19 cellular contexts compared by ENCODE assay signal in the genomic region with DNA sequence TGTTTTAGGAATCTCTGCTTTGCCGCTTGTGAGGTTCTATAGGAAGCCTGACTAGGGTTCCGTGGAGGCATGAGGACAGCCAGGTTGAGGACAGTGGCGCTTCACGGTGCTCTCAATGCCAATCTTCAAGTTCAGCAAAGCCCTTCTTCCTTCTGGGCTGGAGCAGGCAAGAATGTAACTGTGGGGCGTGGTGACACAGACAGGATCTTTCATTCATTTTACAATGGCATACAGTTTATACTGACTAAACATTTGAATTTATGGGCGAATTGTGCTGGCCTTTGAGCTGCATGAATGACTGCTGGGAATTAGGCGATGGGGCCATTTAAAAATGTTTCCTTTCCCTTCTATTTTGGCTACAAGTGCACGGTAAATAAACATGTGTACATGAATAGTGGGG. TPM values are rescaled to one million over a fixed set of nuclear protein-coding genes. Genes with fewer than 3 reads are reported as not detected.
A peak's percentile ranks its signal among the peaks of the same experiment; 100 is the strongest.
DNase-seq lines count a peak whose midpoint lies in the region; ATAC-seq, FAIRE-seq and TF ChIP-seq lines count a peak whose summit lies in the region.
"Had no signal": no experiment of that assay in that cellular context is flagged by ENCODE, and none has a peak within 500 bp of the region (broad histone marks: within the 10 kb centered on the region; RNA-seq: fewer than 3 reads in every experiment).

No MANE protein-coding gene starts in this region.

- H3K9me3 ChIP-seq in transverse colon (no peaks in the 10 kb centered on the region), left ventricle myocardium inferior (replicated peaks) (no peaks in the 10 kb centered on the region)
- H3K9me3 ChIP-seq: Caco-2 had no signal

- H3K4me3 Mint-ChIP-seq in WTC11 = no peak overlapping the region
- H3K4me3 Mint-ChIP-seq in activated CD4-positive, alpha-beta T cell treated with anti-CD3 and anti-CD28 coated beads, Interleukin-2, amount 10 ng/mL, durations not matched to agents 24 days and 14 days = no peak overlapping the region
- H3K4me3 Mint-ChIP-seq: CD4-positive, alpha-beta memory T cell; GM23338; H9 had no signal

- H3K9me3 Mint-ChIP-seq in WTC11 = no peaks in the 10 kb centered on the region
- no peaks in the 10 kb centered on the region for H3K9me3 Mint-ChIP-seq in activated CD4-positive, alpha-beta T cell treated with anti-CD3 and anti-CD28 coated beads, Interleukin-2, amount 10 ng/mL, durations not matched to agents 24 days and 14 days
- H3K9me3 Mint-ChIP-seq: GM23338, H9 had no signal

- peak; percentile 55 for DNase-seq in NCI-H748 (lab: John Stamatoyannopoulos, UW; ENCODE audit: unreplicated experiment)
- peak; percentile 17 to 39 for DNase-seq in left colon
- DNase-seq in transverse colon = peak; percentile 49
- no peak for DNase-seq in left ventricle myocardium inferior
- no peak for DNase-seq in WTC11 (ENCODE audit: low spot score)
- DNase-seq in activated CD4-positive, alpha-beta T cell treated with anti-CD3 and anti-CD28 coated beads, Interleukin-2, amount 10 ng/mL, durations not matched to agents 24 days and 14 days = no peak
- DNase-seq: C1 segment of cervical spinal cord; Caco-2; CD4-positive, alpha-beta memory T cell; DMS153; DND-41; H9 had no signal

- no peak for TF ChIP-seq POLR2A in transverse colon (IDR thresholded peaks at IDR 0.05)

- intact Hi-C loops in left colon (cut with DNase I, micrococcal nuclease) = loop anchor here in 1 of 2 donors (10.0 kb wide), 1 partner anchor 323 kb away; no protein-coding TSS in a partner anchor
- intact Hi-C loops in transverse colon (cut with DNase I; ENCODE audit: low total_unique reads) = loop anchor here (10.0 kb wide), 2 partner anchors 127 to 313 kb away; no protein-coding TSS in a partner anchor
- intact Hi-C loops in left ventricle myocardium inferior (cut with micrococcal nuclease) = loop anchor here (10.0 kb wide), 1 partner anchor 153 kb away; no protein-coding TSS in a partner anchor
- intact Hi-C loops in activated CD4-positive, alpha-beta T cell treated with anti-CD3 and anti-CD28 coated beads, Interleukin-2, amount 10 ng/mL, durations not matched to agents 24 days and 14 days (cut with micrococcal nuclease) = no loop called here

- no peaks in the 10 kb centered on the region for H3K36me3 ChIP-seq in transverse colon
- no peaks in the 10 kb centered on the region for H3K36me3 ChIP-seq in left ventricle myocardium inferior

- no peak for TF ChIP-seq EP300 in transverse colon (IDR thresholded peaks at IDR 0.05; ENCODE audit: low read depth)

- CTCF ChIA-PET in WTC11 (lab: Charles Lee) = interaction anchor here (1.4 kb wide), 1 partner anchor 130 kb away, joined by 4 read pairs; no protein-coding TSS in a partner anchor

- in situ Hi-C loops in transverse colon (cut with MboI; ENCODE audit: low pct_ligation_motif_present in 1 of 4, low pct_unique_long_range_greater_than_20kb in 1 of 4, low sequenced_read_pairs in 3 of 4) = loop anchor here in 1 of 4 donors (25.0 kb wide), 1 partner anchor 135 kb away; no protein-coding TSS in a partner anchor

- H3K27me3 Mint-ChIP-seq in WTC11 (ENCODE audit: low read depth) = peaks cover 11% of the 10 kb centered on the region
- peaks cover 25% of the 10 kb centered on the region for H3K27me3 Mint-ChIP-seq in activated CD4-positive, alpha-beta T cell treated with anti-CD3 and anti-CD28 coated beads, Interleukin-2, amount 10 ng/mL, durations not matched to agents 24 days and 14 days

- H3K4me1 Mint-ChIP-seq in WTC11 = peaks cover 26% of the 10 kb centered on the region
- H3K4me1 Mint-ChIP-seq in activated CD4-positive, alpha-beta T cell treated with anti-CD3 and anti-CD28 coated beads, Interleukin-2, amount 10 ng/mL, durations not matched to agents 24 days and 14 days = no peaks in the 10 kb centered on the region
- H3K4me1 Mint-ChIP-seq: CD4-positive, alpha-beta memory T cell had no signal

- peak; percentile 31 for FAIRE-seq in colon (lab: Jason Lieb, UNC)
- FAIRE-seq: G401.6, GM12892, GM19239 had no signal

- POLR2A ChIA-PET in WTC11 (lab: Charles Lee) = no interaction called here

- H3K4me3 ChIP-seq in transverse colon = no peak overlapping the region
- no peak overlapping the region for H3K4me3 ChIP-seq in left ventricle myocardium inferior
- H3K4me3 ChIP-seq: GM23338 had no signal

- peaks cover 0 to 13% (median 3%) of the 10 kb centered on the region in 4 donors for H3K4me1 ChIP-seq in transverse colon
- peaks cover 16% of the 10 kb centered on the region for H3K4me1 ChIP-seq in left ventricle myocardium inferior
- H3K4me1 ChIP-seq: Caco-2 had no signal

- H3K36me3 Mint-ChIP-seq in WTC11 = no peaks in the 10 kb centered on the region
- no peaks in the 10 kb centered on the region for H3K36me3 Mint-ChIP-seq in activated CD4-positive, alpha-beta T cell treated with anti-CD3 and anti-CD28 coated beads, Interleukin-2, amount 10 ng/mL, durations not matched to agents 24 days and 14 days (ENCODE audit: low read depth)
- H3K36me3 Mint-ChIP-seq: CD4-positive, alpha-beta memory T cell had no signal

- ATAC-seq in left colon = peak; percentile 70
- no peak for ATAC-seq in WTC11
- no peak for ATAC-seq in GM21526 (IDR thresholded peaks at IDR 0.05; ENCODE audit: low FRiP score, unreplicated experiment)
- ATAC-seq: GM23338, HCT116 had no signal

- H3K27ac Mint-ChIP-seq in WTC11 = no peak overlapping the region
- no peak overlapping the region for H3K27ac Mint-ChIP-seq in activated CD4-positive, alpha-beta T cell treated with anti-CD3 and anti-CD28 coated beads, Interleukin-2, amount 10 ng/mL, durations not matched to agents 24 days and 14 days
- H3K27ac Mint-ChIP-seq: CD4-positive, alpha-beta memory T cell; GM23338; H9 had no signal

- no peaks in the 10 kb centered on the region for H3K27me3 ChIP-seq in transverse colon
- H3K27me3 ChIP-seq in left ventricle myocardium inferior (ENCODE audit: low read depth) = no peaks in the 10 kb centered on the region

- H3K27ac ChIP-seq in transverse colon = peak overlapping the region in 1 of 4 donors; percentile 20
- no peak overlapping the region for H3K27ac ChIP-seq in left ventricle myocardium inferior (replicated peaks)

- TF ChIP-seq CTCF in transverse colon (IDR thresholded peaks at IDR 0.05) (no peak), left ventricle myocardium inferior (IDR thresholded peaks at IDR 0.05; ENCODE audit: borderline replicate concordance) (no peak), WTC11 (IDR thresholded peaks at IDR 0.05) (no peak)

- 57 to 60% methylated on average over 6 to 8 of the region's 8 CpGs for WGBS in transverse colon (ENCODE audit: low coverage in 1 of 2), 2 donors

TF ChIP-seq in WTC11, 78 proteins besides CTCF, POLR2A, EP300 and RAD21 (continues in another document):
- TF ChIP-seq USF1 (CRISPR knock-in tag; IDR thresholded peaks at IDR 0.05) (no peak), ZNF416 (CRISPR knock-in tag; IDR thresholded peaks at IDR 0.05) (no peak), JAZF1 (CRISPR knock-in tag; IDR thresholded peaks at IDR 0.05) (no peak), MYBL2 (CRISPR knock-in tag; IDR thresholded peaks at IDR 0.05) (no peak), ZNF317 (CRISPR knock-in tag; IDR thresholded peaks at IDR 0.05; ENCODE audit: borderline replicate concordance, low read depth) (no peak), ATF1 (CRISPR knock-in tag; IDR thresholded peaks at IDR 0.05) (no peak), GRHL2 (CRISPR knock-in tag; IDR thresholded peaks at IDR 0.05; ENCODE audit: insufficient replicate concordance, severe bottlenecking) (no peak), ZNF121 (CRISPR knock-in tag; IDR thresholded peaks at IDR 0.05) (no peak), RELA (CRISPR knock-in tag; IDR thresholded peaks at IDR 0.05; ENCODE audit: borderline replicate concordance) (no peak), ELF4 (CRISPR knock-in tag; IDR thresholded peaks at IDR 0.05; ENCODE audit: low read depth) (no peak)
- TF ChIP-seq, protein P1, sequence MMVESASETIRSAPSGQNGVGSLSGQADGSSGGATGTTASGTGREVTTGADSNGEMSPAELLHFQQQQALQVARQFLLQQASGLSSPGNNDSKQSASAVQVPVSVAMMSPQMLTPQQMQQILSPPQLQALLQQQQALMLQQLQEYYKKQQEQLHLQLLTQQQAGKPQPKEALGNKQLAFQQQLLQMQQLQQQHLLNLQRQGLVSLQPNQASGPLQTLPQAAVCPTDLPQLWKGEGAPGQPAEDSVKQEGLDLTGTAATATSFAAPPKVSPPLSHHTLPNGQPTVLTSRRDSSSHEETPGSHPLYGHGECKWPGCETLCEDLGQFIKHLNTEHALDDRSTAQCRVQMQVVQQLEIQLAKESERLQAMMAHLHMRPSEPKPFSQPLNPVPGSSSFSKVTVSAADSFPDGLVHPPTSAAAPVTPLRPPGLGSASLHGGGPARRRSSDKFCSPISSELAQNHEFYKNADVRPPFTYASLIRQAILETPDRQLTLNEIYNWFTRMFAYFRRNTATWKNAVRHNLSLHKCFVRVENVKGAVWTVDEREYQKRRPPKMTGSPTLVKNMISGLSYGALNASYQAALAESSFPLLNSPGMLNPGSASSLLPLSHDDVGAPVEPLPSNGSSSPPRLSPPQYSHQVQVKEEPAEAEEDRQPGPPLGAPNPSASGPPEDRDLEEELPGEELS (CRISPR knock-in tag; IDR thresholded peaks at IDR 0.05) = no peak
- TF ChIP-seq, protein P2, sequence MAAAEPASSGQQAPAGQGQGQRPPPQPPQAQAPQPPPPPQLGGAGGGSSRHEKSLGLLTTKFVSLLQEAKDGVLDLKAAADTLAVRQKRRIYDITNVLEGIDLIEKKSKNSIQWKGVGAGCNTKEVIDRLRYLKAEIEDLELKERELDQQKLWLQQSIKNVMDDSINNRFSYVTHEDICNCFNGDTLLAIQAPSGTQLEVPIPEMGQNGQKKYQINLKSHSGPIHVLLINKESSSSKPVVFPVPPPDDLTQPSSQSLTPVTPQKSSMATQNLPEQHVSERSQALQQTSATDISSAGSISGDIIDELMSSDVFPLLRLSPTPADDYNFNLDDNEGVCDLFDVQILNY (CRISPR knock-in tag; IDR thresholded peaks at IDR 0.05) = no peak

RNA-seq across cellular contexts. Expression of gene NHS, which starts 2.9 kb away (rescaled TPM):
- total RNA-seq in left colon = 1 to 10 TPM; 1.9 to 2.0 TPM
- 10 to 100 TPM in 1 of 4 donors, 1 to 10 TPM in 3; 1.2 to 10.7 (median 5.0) TPM for total RNA-seq in transverse colon
- 1.0 TPM for total RNA-seq in left ventricle myocardium inferior
- total RNA-seq in WTC11 (2021) = 4.5 to 5.8 TPM (median 5.6 TPM) in 3 replicates
- 6.8 and 7.3 TPM in 2 replicates for total RNA-seq in activated CD4-positive, alpha-beta T cell treated with anti-CD3 and anti-CD28 coated beads, Interleukin-2, amount 10 ng/mL, durations not matched to agents 24 days and 14 days

Comparison
In these comparisons a context has a peak if more than half of its experiments do, and no peak if none do; other contexts are left out.
1. DNase-seq: peak in NCI-H748 (single experiment), left colon (2 of 2) and transverse colon (single experiment); none in left ventricle myocardium inferior (single experiment), WTC11 (single experiment) and activated CD4-positive, alpha-beta T cell treated with anti-CD3 and anti-CD28 coated beads, Interleukin-2, amount 10 ng/mL, durations not matched to agents 24 days and 14 days (single experiment).